Comparison of ENCODE assay signal across 8 cellular contexts in the genomic region with DNA sequence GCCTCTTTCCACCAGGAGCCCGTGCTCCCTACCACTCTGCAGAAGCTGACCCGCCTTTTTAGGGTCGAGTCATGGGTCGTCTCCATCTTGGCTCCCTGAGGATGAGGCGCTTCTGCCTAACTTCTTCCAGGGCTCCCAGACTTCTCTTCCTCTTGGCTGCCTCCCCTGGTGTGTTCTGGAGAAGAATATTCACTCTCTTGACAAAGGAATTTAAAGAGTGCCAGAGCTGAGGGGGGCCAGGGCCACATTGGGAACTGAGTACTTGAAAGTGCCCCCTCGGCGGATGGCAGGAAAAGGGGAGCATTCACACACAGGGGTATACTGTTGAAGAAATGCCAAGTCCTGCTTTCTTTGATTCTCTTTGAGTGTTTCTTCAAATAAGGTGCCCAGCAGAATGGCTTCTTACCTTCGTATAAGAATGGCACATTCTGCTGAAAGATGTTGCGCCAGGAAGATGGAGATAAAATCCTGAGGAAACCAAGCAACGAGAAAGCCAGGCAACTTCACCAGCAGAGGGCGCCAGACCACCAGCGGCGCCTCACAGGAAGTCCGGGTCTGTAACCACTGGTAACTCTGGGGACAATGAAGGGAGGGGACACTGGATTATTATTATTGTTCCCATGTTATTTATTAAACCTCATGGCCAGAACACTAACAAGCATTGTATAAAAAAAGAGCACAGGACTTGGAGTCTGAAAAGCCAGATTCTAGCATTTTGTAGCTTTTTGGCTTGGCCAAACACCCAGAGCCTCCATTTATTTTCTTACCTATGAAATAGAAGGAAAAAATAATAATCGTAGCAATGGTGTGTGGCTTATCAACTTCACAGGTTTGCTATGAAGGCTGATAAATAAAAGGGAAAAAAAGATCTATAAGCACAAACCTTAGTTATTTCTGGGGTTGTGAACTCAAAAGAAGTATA.
DNase-seq lines count a peak whose midpoint lies in the region; ATAC-seq, FAIRE-seq and TF ChIP-seq lines count a peak whose summit lies in the region.

No MANE protein-coding gene starts in this region.

- no peak overlapping the region for H2BK12ac ChIP-seq in H1 (ENCODE audit: low read depth, low read length)

- no peak overlapping the region for H3K4me3 ChIP-seq in H1 (ENCODE audit: extremely low read depth in 1 of 4, insufficient read depth in 2 of 4, low read depth in 3 of 4, low read length in 4 of 4)

- no peak overlapping the region for H4K91ac ChIP-seq in H1 (replicated peaks; ENCODE audit: insufficient read length, low read length)

- CTCF ChIA-PET in H1 (lab: Charles Lee; ENCODE audit: partially characterized antibody), result interaction anchor here (0.8 to 4.9 kb wide), 14 partner anchors 8 to 544 kb away, joined by 3 to 32 read pairs (median 3); no protein-coding TSS in a partner anchor

- WGBS in H1 (ENCODE audit: extremely low coverage in 1 of 2, insufficient coverage in 1 of 2, insufficient read length in 1 of 2, insufficient replicate concordance in 2 of 2, low coverage in 1 of 2, low lambda C conversion rate in 2 of 2, missing lambda C conversion rate in 1 of 2), 2 experiments, result 60% methylated on average over 15 of the region's 15 CpGs; no CpG with 5 or more reads in 1 of the 2 experiments

- peak overlapping the region in 1 of 6 donors; percentile 28 for H3K27ac Mint-ChIP-seq in naive B cell

- peaks cover 0 to 1% (median 0%) of the 10 kb centered on the region in 4 experiments; a peak in 1 of 7 replicates for H3K27me3 ChIP-seq in H1 (replicated peaks in 1 of 4; ENCODE audit: control insufficient read depth in 3 of 4, extremely low read depth in 1 of 4, insufficient read depth in 3 of 4, low read length in 3 of 4)

- H3K4me1 Mint-ChIP-seq in naive B cell, result peaks cover 0 to 2% (median 0%) of the 10 kb centered on the region in 3 donors

- POLR2A ChIA-PET in H1 (lab: Charles Lee; ENCODE audit: partially characterized antibody), result no interaction called here

- no peak overlapping the region for H2AK5ac ChIP-seq in H1 (ENCODE audit: low read depth, low read length)

- H2BK5ac ChIP-seq in H1 (ENCODE audit: low read depth, low read length), result no peak overlapping the region

- no peak overlapping the region for H3K18ac ChIP-seq in H1 (ENCODE audit: extremely low read depth, low read length)

- H4K5ac ChIP-seq in H1 (ENCODE audit: insufficient read length, low read depth, low read length), result no peak overlapping the region

- peak in 1 of 2 experiments; percentile 38; a peak in 1 of 3 replicates for TF ChIP-seq EP300 in H1 (IDR thresholded peaks at IDR 0.05; ENCODE audit: borderline replicate concordance in 1 of 2, low read depth in 2 of 2, low read length in 2 of 2)

- no peak overlapping the region for H3K4me3 Mint-ChIP-seq in naive B cell

- DNase-seq in NCI-H2227 (lab: John Stamatoyannopoulos, UW; ENCODE audit: unreplicated experiment) (peak; percentile 34), NCI-H2227 treated with DMSO at 0.1 percent for 48 hours (lab: John Stamatoyannopoulos, UW) (no peak), NCI-H1105 treated with DMSO at 0.1 percent for 48 hours (lab: John Stamatoyannopoulos, UW) (peak; percentile 53), H1 (ENCODE audit: low read depth in 1 of 2, low spot score in 2 of 2) (peak; percentile 51 to 89), naive B cell (peak; percentile 6), substantia nigra (lab: John Stamatoyannopoulos, UW) (peak in 27 of 49 donors; percentile 1 to 64 (median 11))
- DNase-seq in activated CD4-positive, alpha-beta T cell treated with anti-CD3 and anti-CD28 coated beads, Interleukin-2, amount 50 U/mL, for 1 hour, result peak; percentile 68

- peak; percentile 94 to 96 for TF ChIP-seq RAD21 in H1 (IDR thresholded peaks at IDR 0.05 in 1 of 2, conservative IDR thresholded peaks at IDR 0.05 in 1 of 2; ENCODE audit: low read depth in 2 of 2, low read length in 2 of 2)

- no peak for TF ChIP-seq POLR2A in H1 (IDR thresholded peaks at IDR 0.05; ENCODE audit: control extremely low read depth in 1 of 2, low read depth in 2 of 2, low read length in 2 of 2)

- H2BK15ac ChIP-seq in H1 (ENCODE audit: low read length), result no peak overlapping the region

- no peaks in the 10 kb centered on the region for H3K23me2 ChIP-seq in H1 (ENCODE audit: low read depth, low read length)

- H2BK20ac ChIP-seq in H1 (ENCODE audit: low read length), result no peak overlapping the region

- peak; percentile 87 to 94 (median 92) for TF ChIP-seq CTCF in H1 (IDR thresholded peaks at IDR 0.05; ENCODE audit: control extremely low read depth in 1 of 3, insufficient read depth in 1 of 3, low read depth in 1 of 3, low read length in 3 of 3)

- no peak overlapping the region for H4K8ac ChIP-seq in H1 (ENCODE audit: extremely low read depth, insufficient read depth, low read length)

- no peaks in the 10 kb centered on the region for H3K36me3 Mint-ChIP-seq in naive B cell

- no peaks in the 10 kb centered on the region for H3K36me3 ChIP-seq in H1 (ENCODE audit: control insufficient read depth in 2 of 4, insufficient read depth in 4 of 4, low read length in 3 of 4)

- H3K4me1 ChIP-seq in H1 (replicated peaks in 1 of 4; ENCODE audit: control insufficient read depth in 3 of 4, insufficient read depth in 4 of 4, low read length in 3 of 4), result no peaks in the 10 kb centered on the region

- ATAC-seq in HG02623 (IDR thresholded peaks at IDR 0.05; ENCODE audit: unreplicated experiment) (peak; percentile 86), naive B cell (ENCODE audit: low read depth in 2 of 2) (no peak)

- H3K4me2 ChIP-seq in H1 (ENCODE audit: insufficient read depth in 1 of 2, low read depth in 2 of 2, low read length in 2 of 2), result no peak overlapping the region

- no peaks in the 10 kb centered on the region for H3K79me1 ChIP-seq in H1 (ENCODE audit: low read depth, low read length)

- H3K9me3 ChIP-seq in H1 (ENCODE audit: insufficient read depth in 2 of 2, low read depth in 1 of 2, low read length in 1 of 2), result peaks cover 0 to 4% of the 10 kb centered on the region in 2 experiments; a peak in 1 of 4 replicates

- no peak overlapping the region; the same call in 1 of the 2 replicates for H2AFZ ChIP-seq in H1 (ENCODE audit: low read length)

- no peaks in the 10 kb centered on the region for H3K27me3 Mint-ChIP-seq in naive B cell

- no peak overlapping the region for H3K9ac ChIP-seq in H1 (replicated peaks in 1 of 4; ENCODE audit: extremely low read depth in 1 of 4, low read depth in 3 of 4, low read length in 3 of 4)

- H4K20me1 ChIP-seq in H1 (replicated peaks in 1 of 2; ENCODE audit: control insufficient read depth in 1 of 2, insufficient read depth in 2 of 2, low read length in 2 of 2), result no peaks in the 10 kb centered on the region

- H3K23ac ChIP-seq in H1 (ENCODE audit: insufficient read length), result no peak overlapping the region

- H3K14ac ChIP-seq in H1 (ENCODE audit: insufficient read length), result no peak overlapping the region

- no peaks in the 10 kb centered on the region for H3K79me2 ChIP-seq in H1 (ENCODE audit: control insufficient read depth in 1 of 2, insufficient read depth in 2 of 2, low read length in 2 of 2)

- H3K56ac ChIP-seq in H1 (replicated peaks; ENCODE audit: insufficient read length, low read depth, low read length), result no peak overlapping the region

- H3K4ac ChIP-seq in H1 (replicated peaks; ENCODE audit: insufficient read length, low read depth, low read length), result no peak overlapping the region

- H2BK120ac ChIP-seq in H1 (replicated peaks; ENCODE audit: low read depth, low read length), result no peak overlapping the region

- H3K27ac ChIP-seq in H1 (ENCODE audit: low read depth, low read length) (no peak overlapping the region), substantia nigra (ENCODE audit: low read depth, low read length, poor library complexity, severe bottlenecking) (no peak overlapping the region)

- peaks cover 2 to 11% (median 7%) of the 10 kb centered on the region in 7 donors for H3K9me3 Mint-ChIP-seq in naive B cell

- peak; percentile 70 for FAIRE-seq in H1 (lab: Jason Lieb, UNC)

TF ChIP-seq in H1, 55 proteins besides CTCF, POLR2A, EP300 and RAD21 (continues in another document):
- no peak for TF ChIP-seq GTF2F1 (IDR thresholded peaks at IDR 0.05; ENCODE audit: borderline replicate concordance, low read depth, low read length)
- no peak for TF ChIP-seq NRF1 (IDR thresholded peaks at IDR 0.05; ENCODE audit: low read depth, low read length)
- 0 out of 2 replicates have a peak, but pooled peaks have one; percentile 13 for TF ChIP-seq CEBPB (IDR thresholded peaks at IDR 0.05; ENCODE audit: low read depth, low read length)
- peak; percentile 62; the same call in 1 of the 2 replicates for TF ChIP-seq YY1 (IDR thresholded peaks at IDR 0.05; ENCODE audit: low read depth, low read length)
